8 cellular contexts compared by ENCODE assay signal in the genomic region with DNA sequence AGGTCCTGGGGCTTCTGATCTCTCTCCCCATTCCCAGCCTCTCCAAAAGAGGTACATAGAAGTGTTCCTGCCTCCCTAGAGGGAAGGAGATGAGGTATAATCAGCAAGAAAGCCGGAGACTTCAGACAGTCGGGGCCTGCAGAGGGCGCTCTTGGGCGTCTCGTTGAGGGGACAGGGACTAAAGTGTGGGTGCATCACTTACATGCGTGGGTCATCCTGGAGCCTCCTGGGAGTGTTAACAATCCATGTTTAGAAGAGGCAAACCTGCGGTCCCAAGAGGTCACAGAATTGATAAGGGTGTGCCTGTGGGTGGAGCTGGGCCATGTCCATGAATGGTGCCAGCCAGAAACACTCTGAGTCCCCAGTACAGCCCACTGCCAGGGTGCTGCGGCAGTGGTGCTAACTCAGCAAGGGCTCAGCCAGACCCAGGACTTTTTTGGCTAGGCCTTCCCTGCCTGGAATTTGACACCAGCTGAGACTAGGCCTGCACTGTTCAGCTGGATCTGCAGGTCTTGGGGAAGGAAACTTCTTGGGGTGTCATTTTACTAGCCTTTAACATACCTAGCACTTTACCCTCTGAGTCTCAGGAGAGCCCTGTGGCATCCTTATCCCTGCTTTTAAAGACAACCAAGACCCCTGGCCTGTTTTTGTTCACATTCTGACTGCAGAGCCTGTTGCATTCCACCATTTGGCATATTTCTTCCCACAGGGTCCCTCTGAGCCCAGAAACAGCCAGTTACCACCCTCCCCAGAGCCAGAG. TPM values are rescaled to one million over a fixed set of nuclear protein-coding genes. Genes with fewer than 3 reads are reported as not detected.
DNase-seq lines count a peak whose midpoint lies in the region; ATAC-seq and TF ChIP-seq lines count a peak whose summit lies in the region.

No MANE protein-coding gene starts in this region.

- peaks cover 91% of the 10 kb centered on the region for H3K36me3 Mint-ChIP-seq in Calu3 (ENCODE audit: insufficient read depth, unreplicated experiment)

- CTCF ChIA-PET in Calu3 (lab: Charles Lee) = interaction anchor here (0.8 to 1.6 kb wide), 2 partner anchors 17 to 19 kb away, joined by 3 read pairs; a partner anchor contains a TSS

- DNase-seq in Calu3 (peak; percentile 24), M059J (ENCODE audit: low read depth) (peak; percentile 26), glomerular visceral epithelial cell (ENCODE audit: extremely low spot score) (peak; percentile 15)
- peak; percentile 75 to 82 for DNase-seq in activated T-cell treated with anti-CD3 and anti-CD28 coated beads, Interleukin-2, amount 50 U/mL, for 48 hours
- DNase-seq in stimulated activated CD4-positive, alpha-beta T cell treated with anti-CD3 and anti-CD28 coated beads, TNF-alpha, amount 100 ng/mL, for 48 hours (ENCODE audit: low read depth in 3 of 3) = peak in 2 of 3 donors; percentile 24 to 52

- TF ChIP-seq CTCF in Calu3 (IDR thresholded peaks at IDR 0.05; ENCODE audit: unreplicated experiment) = peak; percentile 54

- ATAC-seq in GM19463 (IDR thresholded peaks at IDR 0.05; ENCODE audit: unreplicated experiment) (no peak), GM18909 (IDR thresholded peaks at IDR 0.05; ENCODE audit: poor library complexity, unreplicated experiment) (no peak), HG02938 (IDR thresholded peaks at IDR 0.05; ENCODE audit: unreplicated experiment) (no peak)

- peaks cover 24% of the 10 kb centered on the region for H3K4me1 Mint-ChIP-seq in Calu3 (ENCODE audit: low read depth, unreplicated experiment)

- H3K27me3 Mint-ChIP-seq in Calu3 (ENCODE audit: unreplicated experiment) = no peaks in the 10 kb centered on the region

- no peak overlapping the region for H3K4me3 Mint-ChIP-seq in Calu3 (ENCODE audit: low read depth, unreplicated experiment)

- no TSS peak for BruUV-seq in Calu3 (replicated peaks; lab: Mats Ljungman, UMichigan)

- intact Hi-C loops in Calu3 (cut with micrococcal nuclease; ENCODE audit: unreplicated experiment) = no loop called here

- peak overlapping the region; percentile 30 for H3K27ac Mint-ChIP-seq in Calu3 (ENCODE audit: unreplicated experiment)

- H3K9me3 Mint-ChIP-seq in Calu3 (ENCODE audit: low read depth, unreplicated experiment) = no peaks in the 10 kb centered on the region

RNA-seq across cellular contexts. Expression of a gene that starts 5.5 kb away (rescaled TPM):
- 57.9 and 64.2 TPM in 2 replicates for total RNA-seq in Calu3 (2022)
- 28.4 and 57.4 TPM in 2 replicates for total RNA-seq in M059J (2014; rRNA removed; shearing (Covaris generic))

RNA-seq across cellular contexts. Expression of a gene that starts 8.3 kb away (rescaled TPM):
- total RNA-seq in Calu3 (2022) = 0.17 TPM in 1 of 2 replicates, not detected in the other
- 0.05 TPM in 2 replicates for total RNA-seq in M059J (2014; rRNA removed; shearing (Covaris generic))

RNA-seq across cellular contexts. Expression of a gene that starts 17.8 kb away (rescaled TPM):
- total RNA-seq in Calu3 (2022) = 87.0 and 88.2 TPM in 2 replicates
- 44.7 and 45.0 TPM in 2 replicates for total RNA-seq in M059J (2014; rRNA removed; shearing (Covaris generic))

RNA-seq across cellular contexts. Expression of a gene that starts 41.5 kb away (rescaled TPM):
- 46.9 and 50.5 TPM in 2 replicates for total RNA-seq in Calu3 (2022)
- total RNA-seq in M059J (2014; rRNA removed; shearing (Covaris generic)) = 18.9 and 26.0 TPM in 2 replicates

RNA-seq across cellular contexts. Expression of a gene that starts 56.8 kb away (rescaled TPM):
- total RNA-seq in Calu3 (2022) = 65.8 and 66.6 TPM in 2 replicates
- 86.0 and 94.3 TPM in 2 replicates for total RNA-seq in M059J (2014; rRNA removed; shearing (Covaris generic))

Comparison
In these comparisons a context has a peak if more than half of its experiments do, and no peak if none do; other contexts are left out.
1. DNase-seq: peak in every context shown above with its lines; median percentile 78 in activated T-cell treated with anti-CD3 and anti-CD28 coated beads, Interleukin-2, amount 50 U/mL, for 48 hours; 38 in stimulated activated CD4-positive, alpha-beta T cell treated with anti-CD3 and anti-CD28 coated beads, TNF-alpha, amount 100 ng/mL, for 48 hours; 26 in M059J; 24 in Calu3; 15 in glomerular visceral epithelial cell.